13 cellular contexts compared by ENCODE assay signal in the genomic region with DNA sequence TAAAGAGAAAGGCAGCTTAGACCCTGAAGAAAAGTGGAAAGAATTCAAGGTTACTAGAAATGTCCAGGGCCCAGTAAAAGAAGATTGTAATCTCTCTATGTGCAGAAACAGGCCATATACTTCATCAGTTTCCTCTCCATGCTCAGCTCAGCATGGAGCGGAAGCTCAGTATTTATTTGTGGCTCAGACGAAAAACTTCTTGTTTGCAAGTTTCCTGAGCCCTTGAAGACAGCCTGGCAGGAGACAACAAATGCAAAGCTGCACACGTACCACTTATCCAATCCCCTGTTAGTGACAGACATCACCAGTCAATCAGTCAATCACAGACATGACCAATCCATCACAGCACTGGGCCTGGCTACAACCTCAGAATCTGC. TPM values are rescaled to one million over a fixed set of nuclear protein-coding genes. Genes with fewer than 3 reads are reported as not detected.
DNase-seq lines count a peak whose midpoint lies in the region; ATAC-seq, FAIRE-seq and TF ChIP-seq lines count a peak whose summit lies in the region.
"Had no signal": no experiment of that assay in that cellular context is flagged by ENCODE, and none has a peak within 500 bp of the region (broad histone marks: within the 10 kb centered on the region; RNA-seq: fewer than 3 reads in every experiment).

No MANE protein-coding gene starts in this region.

- H3K27me3 Mint-ChIP-seq in HFFc6 (ENCODE audit: insufficient read depth), result peaks cover 3% of the 10 kb centered on the region

- peaks cover 22% of the 10 kb centered on the region for H3K4me1 Mint-ChIP-seq in HFFc6 (ENCODE audit: low read depth)

- H3K9me3 ChIP-seq in lung (ENCODE audit: control insufficient read depth in 2 of 2, insufficient read depth in 1 of 2, low read length in 1 of 2), result no peaks in the 10 kb centered on the region
- no peaks in the 10 kb centered on the region for H3K9me3 ChIP-seq in stomach smooth muscle (ENCODE audit: control insufficient read depth in 2 of 2, low read length in 2 of 2)

- H3K9me3 Mint-ChIP-seq in HFFc6, result no peaks in the 10 kb centered on the region; the same call in 1 of the 2 replicates

- TF ChIP-seq CTCF in HFFc6 (IDR thresholded peaks at IDR 0.05) (no peak), brain microvascular endothelial cell (IDR thresholded peaks at IDR 0.05; ENCODE audit: low read depth, low read length, missing control alignments) (no peak), lung (IDR thresholded peaks at IDR 0.05; ENCODE audit: control extremely low read depth, extremely low read depth) (no peak)

- H3K4me1 ChIP-seq in lung (ENCODE audit: control insufficient read depth in 2 of 2, insufficient read depth in 2 of 2, low read length in 2 of 2), result peaks cover 0 to 10% of the 10 kb centered on the region in 2 donors
- H3K4me1 ChIP-seq in stomach smooth muscle (ENCODE audit: control insufficient read depth, insufficient read depth, low read length), result peaks cover 14% of the 10 kb centered on the region

- no peaks in the 10 kb centered on the region for H3K36me3 Mint-ChIP-seq in HFFc6 (ENCODE audit: low read depth)

- peak overlapping the region; percentile 66 for H3K27ac ChIP-seq in brain microvascular endothelial cell
- H3K27ac ChIP-seq in lung (ENCODE audit: low read depth in 1 of 2, low read length in 1 of 2), result peak overlapping the region; percentile 43 to 85
- H3K27ac ChIP-seq in stomach smooth muscle (ENCODE audit: low read length), result peak overlapping the region; percentile 67

- FAIRE-seq in GM19239 (lab: Jason Lieb, UNC) (no peak), GM12892 (lab: Jason Lieb, UNC) (no peak)

- H3K27me3 ChIP-seq in brain microvascular endothelial cell (replicated peaks) (no peaks in the 10 kb centered on the region), lung (ENCODE audit: control insufficient read depth, insufficient read depth) (no peaks in the 10 kb centered on the region), stomach smooth muscle (ENCODE audit: control insufficient read depth in 1 of 2, insufficient read depth in 2 of 2, low read length in 2 of 2) (no peaks in the 10 kb centered on the region)

- in situ Hi-C loops in brain microvascular endothelial cell (cut with HindIII; ENCODE audit: low pct_ligation_motif_present, low sequenced_read_pairs), result no loop called here

- H3K36me3 ChIP-seq in brain microvascular endothelial cell (replicated peaks) (no peaks in the 10 kb centered on the region), lung (ENCODE audit: control insufficient read depth in 2 of 2, insufficient read depth in 2 of 2, low read length in 2 of 2) (no peaks in the 10 kb centered on the region), stomach smooth muscle (ENCODE audit: control insufficient read depth in 2 of 2, insufficient read depth in 2 of 2, low read length in 2 of 2) (no peaks in the 10 kb centered on the region)

- ATAC-seq in lung (ENCODE audit: insufficient read depth, low FRiP score), result no peak

- H3K9ac ChIP-seq in stomach smooth muscle (ENCODE audit: low read length in 2 of 2), result no peak overlapping the region

- WGBS in lung, 2 donors, result 32 to 40% methylated on average over 3 of the region's 3 CpGs

- H3K4me3 ChIP-seq in brain microvascular endothelial cell (ENCODE audit: low read depth, low read length), result no peak overlapping the region
- H3K4me3 ChIP-seq in lung, result no peak overlapping the region
- peak overlapping the region in 1 of 2 donors; percentile 0 for H3K4me3 ChIP-seq in stomach smooth muscle (ENCODE audit: low read length in 2 of 2)

- TF ChIP-seq POLR2A in GM12892 (IDR thresholded peaks at IDR 0.05; ENCODE audit: low read depth, low read length), result no peak

- H3K4me3 Mint-ChIP-seq in HFFc6, result no peak overlapping the region; the same call in 1 of the 2 replicates

- peak overlapping the region; percentile 68 for H3K27ac Mint-ChIP-seq in HFFc6

- DNase-seq in HFFc6, result no peak
- peak; percentile 52 for DNase-seq in brain microvascular endothelial cell
- DNase-seq in lung (ENCODE audit: low spot score), result no peak
- DNase-seq in GM19239 (ENCODE audit: insufficient read length, low spot score), result no peak
- DNase-seq in GM12892 (ENCODE audit: insufficient read length), result no peak
- DNase-seq in activated effector memory CD4-positive, alpha-beta T cell treated with Interleukin-2 at 50 U/mL for 16 hours, result no peak
- DNase-seq in dedifferentiated amniotic fluid mesenchymal stem cell (ENCODE audit: extremely low spot score), result no peak
- DNase-seq: activated CD8-positive, alpha-beta memory T cell treated with anti-CD3 and anti-CD28 coated beads for 24 hours; DMS153; KBM-7; midbrain; stimulated activated CD4-positive, alpha-beta T cell treated with anti-CD3 and anti-CD28 coated beads, Interleukin-1b, Interleukin-23, amount 100 ng/mL, for 48 hours had no signal

RNA-seq across cellular contexts. Expression of a gene that starts 8.1 kb away (rescaled TPM):
- total RNA-seq in HFFc6 (2021; fragmentation: NEBNext Ultra II Directional; extraction: Animal tissue kit (Norgen Biotek cat#: 25700)), result 10 to 100 TPM; 26.4 to 36.8 (median 32.4) TPM
- 100 to 1,000 TPM in 1 of 2 donors, 10 to 100 TPM in 1; 32.5 to 104 TPM for total RNA-seq in lung
- 100 to 1,000 TPM in 1 of 2 donors, 1 to 10 TPM in 1; 7.7 to 121 TPM for polyA plus RNA-seq in lung
- 1.7 TPM for polyA plus RNA-seq in GM12892 (2012; ENCODE audit: missing spikeins)
